Comparison of ENCODE assay signal across 12 cellular contexts in genomic region chr6:129882510-129883023, GRCh38. TPM values are rescaled to one million over a fixed set of nuclear protein-coding genes. Genes with fewer than 3 reads are reported as not detected.
DNase-seq lines count a peak whose midpoint lies in the region; ATAC-seq and TF ChIP-seq lines count a peak whose summit lies in the region.
"Had no signal": no experiment of that assay in that cellular context is flagged by ENCODE, and none has a peak within 500 bp of the region (broad histone marks: within the 10 kb centered on the region; RNA-seq: fewer than 3 reads in every experiment).

No MANE protein-coding gene starts in this region.

- 53 to 61% methylated on average over 8 of the region's 8 CpGs for WGBS in body of pancreas, 2 donors
- 89% methylated on average over 8 of the region's 8 CpGs for WGBS in smooth muscle cell (ENCODE audit: low lambda C conversion rate)

- TF ChIP-seq CTCF in GM06990 (IDR thresholded peaks at IDR 0.05; ENCODE audit: insufficient read depth, low read length, poor library complexity, severe bottlenecking) = no peak
- no peak for TF ChIP-seq CTCF in body of pancreas (IDR thresholded peaks at IDR 0.05)
- TF ChIP-seq CTCF in smooth muscle cell (IDR thresholded peaks at IDR 0.05; ENCODE audit: borderline replicate concordance, insufficient read depth, poor library complexity, severe bottlenecking) = no peak
- TF ChIP-seq CTCF in GM13976 (IDR thresholded peaks at IDR 0.05; ENCODE audit: borderline replicate concordance, control extremely low read depth, extremely low read depth, insufficient read depth, missing control alignments) = no peak

- no peaks in the 10 kb centered on the region for H3K79me2 ChIP-seq in smooth muscle cell (ENCODE audit: low read depth)

- H2AFZ ChIP-seq in smooth muscle cell (ENCODE audit: low read depth) = no peak overlapping the region

- no peaks in the 10 kb centered on the region for H3F3A ChIP-seq in smooth muscle cell (ENCODE audit: low read depth)

- no peaks in the 10 kb centered on the region for H4K20me1 ChIP-seq in smooth muscle cell (ENCODE audit: low read depth)

- H3K4me3 ChIP-seq in GM06990 (replicated peaks; ENCODE audit: low read depth, low read length) (no peak overlapping the region), body of pancreas (no peak overlapping the region), smooth muscle cell (no peak overlapping the region)

- no peaks in the 10 kb centered on the region for H3K27me3 ChIP-seq in GM06990 (replicated peaks; ENCODE audit: control insufficient read depth, insufficient read depth, low read length)
- H3K27me3 ChIP-seq in body of pancreas = no peaks in the 10 kb centered on the region
- H3K27me3 ChIP-seq in smooth muscle cell (ENCODE audit: low read depth) = no peaks in the 10 kb centered on the region

- H3K9me3 ChIP-seq in body of pancreas (no peaks in the 10 kb centered on the region), smooth muscle cell (replicated peaks; ENCODE audit: low read depth) (no peaks in the 10 kb centered on the region)
- H3K9me3 ChIP-seq: SK-N-SH had no signal

- no peaks in the 10 kb centered on the region for H3K36me3 ChIP-seq in GM06990 (ENCODE audit: control insufficient read depth, insufficient read depth, low read length)
- H3K36me3 ChIP-seq in body of pancreas (replicated peaks in 1 of 2; ENCODE audit: insufficient read depth in 1 of 2, low read depth in 2 of 2) = no peaks in the 10 kb centered on the region
- no peaks in the 10 kb centered on the region for H3K36me3 ChIP-seq in smooth muscle cell (ENCODE audit: low read depth)

- TF ChIP-seq POLR2A in body of pancreas (IDR thresholded peaks at IDR 0.05) = no peak

- H3K4me2 ChIP-seq in smooth muscle cell = no peak overlapping the region
- H3K4me2 ChIP-seq: SK-N-SH had no signal

- ATAC-seq in GM19351 (IDR thresholded peaks at IDR 0.05; ENCODE audit: unreplicated experiment) = peak; percentile 93
- ATAC-seq in HG02943 (IDR thresholded peaks at IDR 0.05; ENCODE audit: low read depth, unreplicated experiment) = peak; percentile 94
- no peak for ATAC-seq in body of pancreas

- no peak overlapping the region for H3K9ac ChIP-seq in smooth muscle cell (ENCODE audit: low read depth)
- H3K9ac ChIP-seq: SK-N-SH had no signal

- no peaks in the 10 kb centered on the region for H3K4me1 ChIP-seq in body of pancreas
- H3K4me1 ChIP-seq in smooth muscle cell (ENCODE audit: low read depth) = no peaks in the 10 kb centered on the region

- H3K27ac ChIP-seq in body of pancreas (no peak overlapping the region), smooth muscle cell (ENCODE audit: low read depth) (no peak overlapping the region)
- H3K27ac ChIP-seq: C4-2B had no signal

- intact Hi-C loops in body of pancreas (cut with DNase I) = no loop called here

- in situ Hi-C loops in GM13976 (cut with MboI; ENCODE audit: low sequenced_read_pairs, unreplicated experiment) = no loop called here

- peak; percentile 56 for DNase-seq in GM06990 (ENCODE audit: extremely low read depth, insufficient read length)
- peak; percentile 6 for DNase-seq in NOMO-1 treated with DMSO at 0.1 percent for 48 hours (lab: John Stamatoyannopoulos, UW; ENCODE audit: unreplicated experiment)
- DNase-seq in body of pancreas = no peak
- no peak for DNase-seq in activated CD8-positive, alpha-beta memory T cell treated with anti-CD3 and anti-CD28 coated beads, Interleukin-2, amount 50 U/mL, for 48 hours
- DNase-seq in smooth muscle cell (lab: John Stamatoyannopoulos, UW; ENCODE audit: unreplicated experiment) = no peak
- no peak for DNase-seq in GM13976 (ENCODE audit: low spot score)
- DNase-seq: NCI-H1417, SK-N-SH had no signal

RNA-seq across cellular contexts. Expression of gene TMEM244, which starts 21.5 kb away (rescaled TPM):
- total RNA-seq in body of pancreas (not detected), smooth muscle cell (not detected in 2 replicates)
- polyA plus RNA-seq in smooth muscle cell = not detected in 2 replicates
- total RNA-seq: renal cortical epithelial cell had no signal

Comparison
In these comparisons a context has a peak if more than half of its experiments do, and no peak if none do; other contexts are left out.
1. DNase-seq: peak in GM06990 (single experiment) and NOMO-1 treated with DMSO at 0.1 percent for 48 hours (single experiment); none in body of pancreas (0 of 4), activated CD8-positive, alpha-beta memory T cell treated with anti-CD3 and anti-CD28 coated beads, Interleukin-2, amount 50 U/mL, for 48 hours (single experiment), smooth muscle cell (single experiment) and GM13976 (single experiment).